8 cellular contexts compared by ENCODE assay signal in genomic region chr5:140557136-140557805, GRCh38. TPM values are rescaled to one million over a fixed set of nuclear protein-coding genes. Genes with fewer than 3 reads are reported as not detected.
A peak's percentile ranks its signal among the peaks of the same experiment; 100 is the strongest.
DNase-seq lines count a peak whose midpoint lies in the region; ATAC-seq and TF ChIP-seq lines count a peak whose summit lies in the region.

TSS of gene SRA1 (minus strand) at chr5:140557473. CDS start at chr5:140557452, 21 bp downstream.

- H3K4me3 ChIP-seq in AG10803 (ENCODE audit: low read length), result peak within 1 kb of the TSS; percentile 86
- H3K4me3 ChIP-seq in kidney epithelial cell (ENCODE audit: low read depth, low read length), result peak within 1 kb of the TSS; percentile 92

- no peaks in the 10 kb centered on the region for H3K36me3 ChIP-seq in kidney epithelial cell (ENCODE audit: control insufficient read depth, insufficient read depth, low read length)

- peak; percentile 85 for DNase-seq in AG10803 (ENCODE audit: low read depth)
- peak; percentile 96 for DNase-seq in NCI-H345 (lab: John Stamatoyannopoulos, UW)
- DNase-seq in activated CD4-positive, CD25-positive, alpha-beta regulatory T cell treated with anti-CD3 and anti-CD28 coated beads, Interleukin-2, amount 50 U/mL, for 72 hours, result peak; percentile 91
- DNase-seq in cerebellar nuclear complex (lab: John Stamatoyannopoulos, UW), result peak; percentile 79 to 83
- DNase-seq in kidney epithelial cell (ENCODE audit: low read depth), result peak; percentile 38
- DNase-seq in stimulated activated CD4-positive, alpha-beta T cell treated with anti-CD3 and anti-CD28 coated beads, Interleukin-15, amount 100 ng/mL, for 24 hours, result peak; percentile 93

- ATAC-seq in GM19025 (IDR thresholded peaks at IDR 0.05; ENCODE audit: low read depth, unreplicated experiment) (peak; percentile 96), HG03280 (IDR thresholded peaks at IDR 0.05; ENCODE audit: unreplicated experiment) (peak; percentile 95)

- 0 out of 2 replicates have a peak, but pooled peaks have one; percentile 9 for TF ChIP-seq CTCF in AG10803 (conservative IDR thresholded peaks at IDR 0.05; ENCODE audit: low read length)
- no peak for TF ChIP-seq CTCF in kidney epithelial cell (IDR thresholded peaks at IDR 0.05; ENCODE audit: insufficient read depth, low read length, poor library complexity, severe bottlenecking)

- no peaks in the 10 kb centered on the region for H3K27me3 ChIP-seq in kidney epithelial cell (ENCODE audit: control insufficient read depth, insufficient read depth, low read length)

RNA-seq across cellular contexts. Expression of gene SRA1, which starts in this region (rescaled TPM):
- 42.1 and 45.5 TPM in 2 replicates for total RNA-seq in kidney epithelial cell

Comparison
In these comparisons a context has a peak if more than half of its experiments do, and no peak if none do; other contexts are left out.
1. Peak in every context shown above with its lines: DNase-seq, ATAC-seq and H3K4me3 ChIP-seq.
2. DNase-seq: peak in every context shown above with its lines; median percentile 96 in NCI-H345; 93 in stimulated activated CD4-positive, alpha-beta T cell treated with anti-CD3 and anti-CD28 coated beads, Interleukin-15, amount 100 ng/mL, for 24 hours; 91 in activated CD4-positive, CD25-positive, alpha-beta regulatory T cell treated with anti-CD3 and anti-CD28 coated beads, Interleukin-2, amount 50 U/mL, for 72 hours; 85 in AG10803; 81 in cerebellar nuclear complex; 38 in kidney epithelial cell.